ENCODE assay signal across 26 cellular contexts in genomic region chr2:230961091-230961491, GRCh38. TPM values are rescaled to one million over a fixed set of nuclear protein-coding genes. Genes with fewer than 3 reads are reported as not detected.
DNase-seq lines count a peak whose midpoint lies in the region; ATAC-seq, FAIRE-seq and TF ChIP-seq lines count a peak whose summit lies in the region.
"Had no signal": no experiment of that assay in that cellular context is flagged by ENCODE, and none has a peak within 500 bp of the region (broad histone marks: within the 10 kb centered on the region; RNA-seq: fewer than 3 reads in every experiment).

No MANE protein-coding gene starts in this region.

- no CpG with 5 or more reads among the region's 3 CpGs for WGBS in trophoblast cell (ENCODE audit: extremely low coverage, insufficient coverage, insufficient read length)
- WGBS in upper lobe of left lung, 2 donors, result 88 to 94% methylated on average over 2 to 3 of the region's 3 CpGs

- H3K36me3 ChIP-seq in trophoblast cell (ENCODE audit: control insufficient read depth in 1 of 2, insufficient read depth in 2 of 2, low read length in 2 of 2) (no peaks in the 10 kb centered on the region), upper lobe of left lung (no peaks in the 10 kb centered on the region)
- H3K36me3 ChIP-seq: sigmoid colon, tibial artery had no signal

- H3K36me3 Mint-ChIP-seq in activated naive CD4-positive, alpha-beta T cell treated with anti-CD3 and anti-CD28 coated beads, Interleukin-2, amount 10 ng/mL, durations not matched to agents 7 days and 5 days, result no peaks in the 10 kb centered on the region
- H3K36me3 Mint-ChIP-seq: activated naive CD8-positive, alpha-beta T cell treated with anti-CD3 and anti-CD28 coated beads, Interleukin-2, amount 10 ng/mL, durations not matched to agents 7 days and 5 days; CD8-positive, alpha-beta memory T cell; stimulated activated naive B cell treated with anti-CD40 and anti-IgM and Interleukin-4, amounts not matched to agents 10 μg/mL and 1 μg/mL and 100 μg/mL, for 72 hours had no signal

- DNase-seq in GM18507 (ENCODE audit: extremely low spot score, insufficient read length, low read depth) (no peak), SK-MEL-5 (ENCODE audit: low read depth, low spot score) (peak; percentile 89), fibroblast of the aortic adventitia (ENCODE audit: low read depth) (peak; percentile 17), trophoblast cell (no peak), NCI-H2227 (lab: John Stamatoyannopoulos, UW; ENCODE audit: unreplicated experiment) (no peak), upper lobe of left lung (no peak)
- no peak for DNase-seq in activated naive CD4-positive, alpha-beta T cell treated with anti-CD3 and anti-CD28 coated beads, Interleukin-2, amount 10 ng/mL, durations not matched to agents 7 days and 5 days
- DNase-seq: activated naive CD8-positive, alpha-beta T cell treated with anti-CD3 and anti-CD28 coated beads, Interleukin-2, amount 10 ng/mL, durations not matched to agents 7 days and 5 days; CD8-positive, alpha-beta memory T cell; DMS53; foreskin fibroblast; HCEC 1CT; Kasumi-1; kidney; naive thymus-derived CD8-positive, alpha-beta T cell; NCI-H1105 treated with DMSO at 0.1 percent for 48 hours; NCI-H524; stimulated activated naive B cell treated with anti-CD40 and anti-IgM and Interleukin-4, amounts not matched to agents 10 μg/mL and 1 μg/mL and 100 μg/mL, for 72 hours; tibial artery had no signal

- peaks cover 44% of the 10 kb centered on the region for H3K27me3 Mint-ChIP-seq in activated naive CD4-positive, alpha-beta T cell treated with anti-CD3 and anti-CD28 coated beads, Interleukin-2, amount 10 ng/mL, durations not matched to agents 7 days and 5 days
- H3K27me3 Mint-ChIP-seq: activated naive CD8-positive, alpha-beta T cell treated with anti-CD3 and anti-CD28 coated beads, Interleukin-2, amount 10 ng/mL, durations not matched to agents 7 days and 5 days had no signal

- H3K4me3 ChIP-seq in fibroblast of the aortic adventitia (ENCODE audit: low read depth, low read length) (no peak overlapping the region), trophoblast cell (ENCODE audit: low read depth, low read length) (no peak overlapping the region), upper lobe of left lung (no peak overlapping the region)
- H3K4me3 ChIP-seq: sigmoid colon, tibial artery had no signal

- CTCF ChIA-PET in activated naive CD4-positive, alpha-beta T cell treated with anti-CD3 and anti-CD28 coated beads, Interleukin-2, amount 10 ng/mL, durations not matched to agents 7 days and 5 days (lab: Charles Lee), result no interaction called here

- H3K27ac Mint-ChIP-seq in activated naive CD4-positive, alpha-beta T cell treated with anti-CD3 and anti-CD28 coated beads, Interleukin-2, amount 10 ng/mL, durations not matched to agents 7 days and 5 days, result no peak overlapping the region
- H3K27ac Mint-ChIP-seq: activated naive CD8-positive, alpha-beta T cell treated with anti-CD3 and anti-CD28 coated beads, Interleukin-2, amount 10 ng/mL, durations not matched to agents 7 days and 5 days; activated T-helper 1 cell treated with anti-CD3 and anti-CD28 coated beads, Interleukin-12 subunit alpha, Interleukin-12 subunit beta, Interleukin-2, Interleukin-4 antibody, amounts not matched to agents 30 ng/mL and 10 ng/mL and 1 ng/mL, durations not matched to agents 14 hours and 24 hours and 36 hours; CD8-positive, alpha-beta memory T cell; naive thymus-derived CD8-positive, alpha-beta T cell; stimulated activated naive B cell treated with anti-CD40 and anti-IgM and Interleukin-4, amounts not matched to agents 10 μg/mL and 1 μg/mL and 100 μg/mL, for 72 hours had no signal

- H3K4me2 ChIP-seq in trophoblast cell (ENCODE audit: low read length), result no peak overlapping the region

- H2BK5ac ChIP-seq in trophoblast cell (ENCODE audit: low read depth, low read length, poor library complexity), result no peak overlapping the region

- no peak for TF ChIP-seq CTCF in fibroblast of the aortic adventitia (IDR thresholded peaks at IDR 0.05; ENCODE audit: insufficient read depth, low read length)
- TF ChIP-seq CTCF in upper lobe of left lung (IDR thresholded peaks at IDR 0.05), result no peak

- peaks cover 5% of the 10 kb centered on the region for H3K79me1 ChIP-seq in trophoblast cell (ENCODE audit: low read length)

- H3K27ac ChIP-seq in trophoblast cell (ENCODE audit: low read depth, low read length) (peak overlapping the region; percentile 16), upper lobe of left lung (no peak overlapping the region)
- H3K27ac ChIP-seq: parathyroid adenoma, RWPE1, sigmoid colon, tibial artery had no signal

- TF ChIP-seq EP300 in upper lobe of left lung (IDR thresholded peaks at IDR 0.05), result no peak

- H3K14ac ChIP-seq in trophoblast cell (ENCODE audit: low read length), result no peak overlapping the region

- ATAC-seq in HG02981 (IDR thresholded peaks at IDR 0.05; ENCODE audit: unreplicated experiment), result no peak
- no peak for ATAC-seq in upper lobe of left lung (ENCODE audit: low FRiP score in 2 of 2)
- ATAC-seq: naive thymus-derived CD8-positive, alpha-beta T cell; stimulated activated naive B cell treated with anti-CD40 and anti-IgM and Interleukin-4, amounts not matched to agents 10 μg/mL and 1 μg/mL and 100 μg/mL, for 72 hours had no signal

- peaks cover 6% of the 10 kb centered on the region for H3K9me3 ChIP-seq in trophoblast cell (ENCODE audit: insufficient read depth, low read depth, low read length)
- no peaks in the 10 kb centered on the region for H3K9me3 ChIP-seq in upper lobe of left lung
- H3K9me3 ChIP-seq: sigmoid colon, tibial artery had no signal

- no peak for TF ChIP-seq POLR2A in upper lobe of left lung (IDR thresholded peaks at IDR 0.05)

- no peak overlapping the region for H3K18ac ChIP-seq in trophoblast cell (ENCODE audit: low read length)

- no peaks in the 10 kb centered on the region for H3K79me2 ChIP-seq in trophoblast cell (ENCODE audit: control insufficient read depth, insufficient read depth, low read length, poor library complexity)
- H3K79me2 ChIP-seq: parathyroid adenoma had no signal

- no peak overlapping the region for H3K4ac ChIP-seq in trophoblast cell (ENCODE audit: low read depth, low read length)

- no peak overlapping the region for H4K8ac ChIP-seq in trophoblast cell (ENCODE audit: low read depth, low read length)

- no peak overlapping the region for H3K4me3 Mint-ChIP-seq in activated naive CD4-positive, alpha-beta T cell treated with anti-CD3 and anti-CD28 coated beads, Interleukin-2, amount 10 ng/mL, durations not matched to agents 7 days and 5 days
- H3K4me3 Mint-ChIP-seq: activated naive CD8-positive, alpha-beta T cell treated with anti-CD3 and anti-CD28 coated beads, Interleukin-2, amount 10 ng/mL, durations not matched to agents 7 days and 5 days; activated T-helper 1 cell treated with anti-CD3 and anti-CD28 coated beads, Interleukin-12 subunit alpha, Interleukin-12 subunit beta, Interleukin-2, Interleukin-4 antibody, amounts not matched to agents 30 ng/mL and 10 ng/mL and 1 ng/mL, durations not matched to agents 14 hours and 24 hours and 36 hours; CD8-positive, alpha-beta memory T cell; naive thymus-derived CD8-positive, alpha-beta T cell; stimulated activated naive B cell treated with anti-CD40 and anti-IgM and Interleukin-4, amounts not matched to agents 10 μg/mL and 1 μg/mL and 100 μg/mL, for 72 hours had no signal

- H3K9ac ChIP-seq in trophoblast cell (ENCODE audit: low read length), result no peak overlapping the region
- H3K9ac ChIP-seq: parathyroid adenoma had no signal

- H2BK120ac ChIP-seq in trophoblast cell (ENCODE audit: insufficient read depth, low read length, poor library complexity), result peak overlapping the region; percentile 34

- in situ Hi-C loops in SK-MEL-5 (cut with HindIII; ENCODE audit: low pct_unique_long_range_greater_than_20kb, low sequenced_read_pairs), result no loop called here

- H3K27me3 ChIP-seq in trophoblast cell (ENCODE audit: insufficient read depth, low read length), result no peaks in the 10 kb centered on the region
- no peaks in the 10 kb centered on the region for H3K27me3 ChIP-seq in upper lobe of left lung

- no peak overlapping the region for H2AFZ ChIP-seq in trophoblast cell (ENCODE audit: insufficient read depth, low read length, poor library complexity)
- H2AFZ ChIP-seq: parathyroid adenoma had no signal

- H3K4me1 ChIP-seq in trophoblast cell (ENCODE audit: control insufficient read depth in 1 of 2, insufficient read depth in 2 of 2, low read length in 2 of 2) (peaks cover 10 to 11% of the 10 kb centered on the region in 2 experiments), upper lobe of left lung (peaks cover 0 to 9% (median 7%) of the 10 kb centered on the region in 4 donors)
- H3K4me1 ChIP-seq: parathyroid adenoma had no signal

- H3K23ac ChIP-seq in trophoblast cell (ENCODE audit: low read length), result no peak overlapping the region

- H3K4me1 Mint-ChIP-seq in activated naive CD4-positive, alpha-beta T cell treated with anti-CD3 and anti-CD28 coated beads, Interleukin-2, amount 10 ng/mL, durations not matched to agents 7 days and 5 days, result peaks cover 16% of the 10 kb centered on the region

- no peak overlapping the region for H2BK12ac ChIP-seq in trophoblast cell (ENCODE audit: low read length)

- H4K91ac ChIP-seq in trophoblast cell (ENCODE audit: low read depth, low read length), result no peak overlapping the region

- H4K12ac ChIP-seq in trophoblast cell (ENCODE audit: low read depth, low read length), result no peak overlapping the region

- peak; percentile 9 for FAIRE-seq in GM18507 (lab: Jason Lieb, UNC)
- FAIRE-seq: bronchial epithelial cell, kidney had no signal

- H3K9me3 Mint-ChIP-seq in activated naive CD4-positive, alpha-beta T cell treated with anti-CD3 and anti-CD28 coated beads, Interleukin-2, amount 10 ng/mL, durations not matched to agents 7 days and 5 days, result no peaks in the 10 kb centered on the region
- H3K9me3 Mint-ChIP-seq: activated T-helper 1 cell treated with anti-CD3 and anti-CD28 coated beads, Interleukin-12 subunit alpha, Interleukin-12 subunit beta, Interleukin-2, Interleukin-4 antibody, amounts not matched to agents 30 ng/mL and 10 ng/mL and 1 ng/mL, durations not matched to agents 14 hours and 24 hours and 36 hours; CD8-positive, alpha-beta memory T cell; naive thymus-derived CD8-positive, alpha-beta T cell had no signal

- no peak overlapping the region for H2AK5ac ChIP-seq in trophoblast cell (ENCODE audit: low read length)

RNA-seq across cellular contexts. Expression of gene SPATA3, which starts 34.8 kb away (rescaled TPM):
- not detected in 2 replicates for total RNA-seq in SK-MEL-5 (2014; rRNA removed; shearing (Covaris generic))
- polyA plus RNA-seq in SK-MEL-5 (2015; cell fraction: cytosol; rRNA removed), result not detected in 2 replicates
- polyA plus RNA-seq in SK-MEL-5 (2015; cell fraction: nucleus; rRNA removed), result not detected in 2 replicates
- not detected in 2 replicates for total RNA-seq in fibroblast of the aortic adventitia (ENCODE audit: low replicate concordance)
- polyA plus RNA-seq in trophoblast cell (2013), result 0.31 and 0.37 TPM in 2 replicates
- total RNA-seq in upper lobe of left lung, result not detected
- total RNA-seq: activated naive CD8-positive, alpha-beta T cell treated with anti-CD3 and anti-CD28 coated beads, Interleukin-2, amount 10 ng/mL, durations not matched to agents 7 days and 5 days; activated T-helper 1 cell treated with anti-CD3 and anti-CD28 coated beads, Interleukin-12 subunit alpha, Interleukin-12 subunit beta, Interleukin-2, Interleukin-4 antibody, amounts not matched to agents 30 ng/mL and 10 ng/mL and 1 ng/mL, durations not matched to agents 14 hours and 24 hours and 36 hours; bronchial epithelial cell; HT-29; kidney; naive thymus-derived CD8-positive, alpha-beta T cell; sigmoid colon had no signal
- polyA plus RNA-seq: CD8-positive, alpha-beta memory T cell; naive thymus-derived CD8-positive, alpha-beta T cell; sigmoid colon had no signal

RNA-seq across cellular contexts. Expression of gene GPR55, which starts 36.0 kb away (rescaled TPM):
- 0.13 TPM in 2 replicates for total RNA-seq in SK-MEL-5 (2014; rRNA removed; shearing (Covaris generic))
- 0.41 and 0.58 TPM in 2 replicates for polyA plus RNA-seq in SK-MEL-5 (2015; cell fraction: cytosol; rRNA removed)
- 0.39 and 0.92 TPM in 2 replicates for polyA plus RNA-seq in SK-MEL-5 (2015; cell fraction: nucleus; rRNA removed)
- total RNA-seq in fibroblast of the aortic adventitia (ENCODE audit: low replicate concordance) (under 0.01 TPM in 1 of 2 replicates, not detected in the other), upper lobe of left lung (under 1 TPM in 4 of 6 donors, not detected in 2; 0.15 to 0.84 (median 0.52) TPM)
- 0.07 and 0.08 TPM in 2 replicates for polyA plus RNA-seq in trophoblast cell (2013)
- total RNA-seq: bronchial epithelial cell, HT-29, sigmoid colon had no signal

Comparison
In these comparisons a context has a peak if more than half of its experiments do, and no peak if none do; other contexts are left out.
1. DNase-seq: peak in SK-MEL-5 (single experiment) and fibroblast of the aortic adventitia (single experiment); none in GM18507 (single experiment), trophoblast cell (0 of 2), activated naive CD4-positive, alpha-beta T cell treated with anti-CD3 and anti-CD28 coated beads, Interleukin-2, amount 10 ng/mL, durations not matched to agents 7 days and 5 days (single experiment), NCI-H2227 (single experiment) and upper lobe of left lung (0 of 2).